11 cellular contexts compared by ENCODE assay signal in genomic region chr19:46839752-46840151, GRCh38. TPM values are rescaled to one million over a fixed set of nuclear protein-coding genes. Genes with fewer than 3 reads are reported as not detected.
DNase-seq lines count a peak whose midpoint lies in the region; ATAC-seq and TF ChIP-seq lines count a peak whose summit lies in the region.
"Had no signal": no experiment of that assay in that cellular context is flagged by ENCODE, and none has a peak within 500 bp of the region (broad histone marks: within the 10 kb centered on the region; RNA-seq: fewer than 3 reads in every experiment).

No MANE protein-coding gene starts in this region.

- H3K4me3 ChIP-seq in AG10803 (ENCODE audit: low read length) (no peak overlapping the region), Peyer's patch (no peak overlapping the region), gastroesophageal sphincter (no peak overlapping the region), skin epidermis (no peak overlapping the region), SJCRH30 (no peak overlapping the region)
- H3K4me3 ChIP-seq: body of pancreas, testis had no signal

- H3K27me3 ChIP-seq in Peyer's patch: no peaks in the 10 kb centered on the region
- no peaks in the 10 kb centered on the region for H3K27me3 ChIP-seq in gastroesophageal sphincter
- no peaks in the 10 kb centered on the region for H3K27me3 ChIP-seq in SJCRH30
- H3K27me3 ChIP-seq: body of pancreas, testis had no signal

- H3K36me3 ChIP-seq in Peyer's patch: peaks cover 0 to 54% (median 0%) of the 10 kb centered on the region in 3 donors
- H3K36me3 ChIP-seq in gastroesophageal sphincter: peaks cover 0 to 70% of the 10 kb centered on the region in 2 donors
- peaks cover 8% of the 10 kb centered on the region for H3K36me3 ChIP-seq in SJCRH30

- TF ChIP-seq CTCF in AG10803 (conservative IDR thresholded peaks at IDR 0.05; ENCODE audit: low read length) (no peak), Peyer's patch (IDR thresholded peaks at IDR 0.05) (no peak), gastroesophageal sphincter (IDR thresholded peaks at IDR 0.05) (no peak)

- TF ChIP-seq POLR2A in Peyer's patch (IDR thresholded peaks at IDR 0.05): no peak
- no peak for TF ChIP-seq POLR2A in gastroesophageal sphincter (IDR thresholded peaks at IDR 0.05)

- no peak for ATAC-seq in gastroesophageal sphincter
- ATAC-seq in GM19467 (IDR thresholded peaks at IDR 0.05; ENCODE audit: unreplicated experiment): no peak
- ATAC-seq in GM18909 (IDR thresholded peaks at IDR 0.05; ENCODE audit: poor library complexity, unreplicated experiment): no peak

- H3K9me3 ChIP-seq in Peyer's patch (no peaks in the 10 kb centered on the region), gastroesophageal sphincter (no peaks in the 10 kb centered on the region), SJCRH30 (replicated peaks) (no peaks in the 10 kb centered on the region)
- H3K9me3 ChIP-seq: body of pancreas, testis had no signal

- peaks cover 0 to 12% (median 0%) of the 10 kb centered on the region in 4 donors for H3K4me1 ChIP-seq in Peyer's patch
- H3K4me1 ChIP-seq in gastroesophageal sphincter: peaks cover 0 to 45% (median 0%) of the 10 kb centered on the region in 3 donors
- no peaks in the 10 kb centered on the region for H3K4me1 ChIP-seq in SJCRH30
- H3K4me1 ChIP-seq: testis had no signal

- DNase-seq in AG10803 (ENCODE audit: low read depth) (peak; percentile 29), Peyer's patch (peak in 2 of 3 donors; percentile 73 to 84), SJCRH30 (no peak), COLO668 (lab: John Stamatoyannopoulos, UW; ENCODE audit: unreplicated experiment) (no peak)
- DNase-seq: activated CD8-positive, alpha-beta memory T cell treated with anti-CD3 and anti-CD28 coated beads, Interleukin-2, amount 50 U/mL, for 4 hours had no signal

- 84 to 85% methylated on average over 2 to 4 of the region's 6 CpGs for WGBS in gastroesophageal sphincter (ENCODE audit: low coverage in 1 of 2), 2 donors

- H3K27ac ChIP-seq in Peyer's patch (peak overlapping the region in 3 of 4 donors; percentile 41 to 90 (median 61)), gastroesophageal sphincter (peak overlapping the region in 3 of 4 donors; percentile 46 to 75 (median 64)), skin epidermis (peak overlapping the region in 16 of 21 experiments; percentile 20 to 71 (median 48)), SJCRH30 (no peak overlapping the region)
- H3K27ac ChIP-seq: body of pancreas had no signal

- TF ChIP-seq EP300 in gastroesophageal sphincter (IDR thresholded peaks at IDR 0.05): no peak

RNA-seq across cellular contexts. Expression of gene AP2S1, which starts 10.9 kb away (rescaled TPM):
- total RNA-seq in Peyer's patch (10 to 100 TPM; 56.9 to 83.6 (median 64.5) TPM), gastroesophageal sphincter (10 to 100 TPM; 40.6 to 76.2 (median 66.5) TPM)
- total RNA-seq in SJCRH30 (2014; rRNA removed; shearing (Covaris generic)): 133 and 139 TPM in 2 replicates

RNA-seq across cellular contexts. Expression of gene ARHGAP35, which starts 21.0 kb away (rescaled TPM):
- total RNA-seq in Peyer's patch (100 to 1,000 TPM in 1 of 4 donors, 10 to 100 TPM in 3; 41.3 to 100 (median 85.4) TPM), gastroesophageal sphincter (100 to 1,000 TPM in 1 of 4 donors, 10 to 100 TPM in 3; 42.9 to 109 (median 57.6) TPM)
- total RNA-seq in SJCRH30 (2014; rRNA removed; shearing (Covaris generic)): 44.0 and 49.5 TPM in 2 replicates

RNA-seq across cellular contexts. Expression of gene SLC1A5, which starts 51.4 kb away (rescaled TPM):
- total RNA-seq in Peyer's patch (10 to 100 TPM; 19.8 to 34.7 (median 31.2) TPM), gastroesophageal sphincter (10 to 100 TPM; 16.2 to 56.7 (median 38.8) TPM)
- 66.3 and 71.6 TPM in 2 replicates for total RNA-seq in SJCRH30 (2014; rRNA removed; shearing (Covaris generic))

Comparison
In these comparisons a context has a peak if more than half of its experiments do, and no peak if none do; other contexts are left out.
1. DNase-seq: peak in AG10803 (single experiment) and Peyer's patch (2 of 3); none in SJCRH30 (0 of 2) and COLO668 (single experiment).